8 cellular contexts compared by ENCODE assay signal in the genomic region with DNA sequence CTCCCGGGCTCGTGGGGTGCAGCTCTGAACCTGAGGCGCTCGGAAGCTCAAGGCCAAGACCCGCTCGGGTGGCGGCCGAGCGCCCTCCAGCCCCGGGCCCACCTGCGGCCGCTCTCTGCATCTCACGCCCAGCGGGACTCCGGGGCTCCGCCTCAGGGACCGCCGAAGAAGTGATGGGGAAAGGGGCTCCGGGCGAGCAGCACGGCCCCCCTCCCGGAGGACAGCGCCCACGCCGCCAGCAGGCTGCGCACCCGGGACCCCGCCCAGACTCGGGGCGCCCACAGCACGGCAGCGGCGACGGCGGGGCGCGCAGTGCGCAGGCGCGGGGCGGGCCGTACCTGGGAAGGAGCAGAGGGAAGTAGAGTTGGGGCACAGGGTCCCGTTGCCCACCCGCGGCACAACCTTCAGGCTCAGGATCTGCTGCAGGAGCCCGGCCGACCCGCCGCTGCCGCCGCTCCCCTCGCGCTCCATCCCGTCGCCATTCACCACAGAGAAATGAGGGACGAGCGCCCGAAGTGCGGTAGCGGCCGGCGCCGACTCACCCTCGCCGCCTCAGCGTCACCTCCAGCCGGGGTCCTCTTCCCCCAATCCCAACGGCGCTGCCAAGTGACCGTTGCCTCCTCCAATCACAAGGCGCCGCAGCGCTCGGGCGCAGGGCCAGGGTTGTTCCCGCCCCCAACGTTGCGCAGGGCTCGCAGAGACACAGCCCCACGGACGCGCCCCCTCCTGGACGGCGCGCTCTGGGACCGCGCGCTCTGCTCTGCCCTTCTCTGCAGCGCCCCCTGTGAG. TPM values are rescaled to one million over a fixed set of nuclear protein-coding genes. Genes with fewer than 3 reads are reported as not detected.
DNase-seq lines count a peak whose midpoint lies in the region; ATAC-seq and TF ChIP-seq lines count a peak whose summit lies in the region.

A gene with protein sequence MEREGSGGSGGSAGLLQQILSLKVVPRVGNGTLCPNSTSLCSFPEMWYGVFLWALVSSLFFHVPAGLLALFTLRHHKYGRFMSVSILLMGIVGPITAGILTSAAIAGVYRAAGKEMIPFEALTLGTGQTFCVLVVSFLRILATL (minus strand): TSS at position 560 of the 789 bp plus-strand sequence. CDS start 89 bp downstream, at position 471.

- H3K4me3 ChIP-seq in PC-9, result peak within 1 kb of the TSS; percentile 61
- peak within 1 kb of the TSS; percentile 91 for H3K4me3 ChIP-seq in epithelial cell of proximal tubule (ENCODE audit: low read depth, low read length)
- peak within 1 kb of the TSS; percentile 82 to 98 for H3K4me3 ChIP-seq in mucosa of rectum (ENCODE audit: low read length in 2 of 2)

- in situ Hi-C loops in KBM-7 (cut with MboI; ENCODE audit: low pct_unique_long_range_greater_than_20kb, low sequenced_read_pairs), result no loop called here

- H3F3A ChIP-seq in PC-9 (ENCODE audit: insufficient read depth, low read depth), result peaks cover 5% of the 10 kb centered on the region; the same call in 1 of the 2 replicates

- TF ChIP-seq CTCF in PC-9 (conservative IDR thresholded peaks at IDR 0.05) (peak; percentile 100), epithelial cell of proximal tubule (conservative IDR thresholded peaks at IDR 0.05; ENCODE audit: low read depth, low read length) (peak; percentile 100)

- peak within 1 kb of the TSS; percentile 90 for H2AFZ ChIP-seq in PC-9

- DNase-seq in DMS79 treated with DMSO at 0.1 percent for 48 hours (lab: John Stamatoyannopoulos, UW) (peak; percentile 74), KBM-7 (peak; percentile 100), PC-9 (peak; percentile 91 to 99), epithelial cell of proximal tubule (ENCODE audit: low read depth) (peak; percentile 69)
- DNase-seq in activated T-cell treated with anti-CD3 and anti-CD28 coated beads, Interleukin-2, amount 50 U/mL, for 1 hour, result peak; percentile 99
- peak; percentile 99 for DNase-seq in stimulated activated CD8-positive, alpha-beta memory T cell treated with anti-CD3 and anti-CD28 coated beads, Interleukin-4, amount 100 ng/mL, for 48 hours

- H3K4me1 ChIP-seq in PC-9 (replicated peaks; ENCODE audit: insufficient read depth) (peaks cover 18% of the 10 kb centered on the region), mucosa of rectum (ENCODE audit: control insufficient read depth in 2 of 2, insufficient read depth in 2 of 2, low read length in 2 of 2) (peaks cover 11 to 26% of the 10 kb centered on the region in 2 donors)

- CTCF ChIA-PET in PC-9 (lab: Charles Lee), result interaction anchor here (0.5 to 1.4 kb wide), 6 partner anchors 24 to 765 kb away, joined by 3 to 10 read pairs (median 4); partner anchors contain the start of genes BCAR1, KARS1 and TERF2IP

- POLR2A ChIA-PET in PC-9 (lab: Charles Lee; ENCODE audit: unreplicated experiment), result interaction anchor here (0.6 to 0.8 kb wide), 2 partner anchors 228 to 731 kb away, joined by 4 to 5 read pairs; no protein-coding TSS in a partner anchor

- peaks cover 25% of the 10 kb centered on the region for H4K20me1 ChIP-seq in PC-9 (ENCODE audit: insufficient read depth)

- peak; percentile 89 for ATAC-seq in GM21717 (IDR thresholded peaks at IDR 0.05; ENCODE audit: unreplicated experiment)

- H3K9me3 ChIP-seq in PC-9 (ENCODE audit: insufficient read depth, low read depth) (no peaks in the 10 kb centered on the region), mucosa of rectum (ENCODE audit: control insufficient read depth in 2 of 2, low read length in 2 of 2) (no peaks in the 10 kb centered on the region)

- H3K4me2 ChIP-seq in PC-9, result peak within 1 kb of the TSS; percentile 83

- H3K79me2 ChIP-seq in PC-9 (ENCODE audit: low read depth), result peaks cover 47% of the 10 kb centered on the region

- peak within 1 kb of the TSS; percentile 45 for H3K27ac ChIP-seq in PC-9
- H3K27ac ChIP-seq in mucosa of rectum (ENCODE audit: low read depth in 2 of 2, low read length in 2 of 2), result peak within 1 kb of the TSS; percentile 98 to 100

- H3K36me3 ChIP-seq in PC-9 (ENCODE audit: low read depth) (0 out of 2 replicates have a peak, but pooled peaks cover 6% of the 10 kb centered on the region), mucosa of rectum (ENCODE audit: control insufficient read depth in 2 of 2, insufficient read depth in 2 of 2, low read length in 2 of 2) (no peaks in the 10 kb centered on the region)

- BruUV-seq in PC-9 (replicated peaks; lab: Mats Ljungman, UMichigan), result TSS peak; percentile 74

- intact Hi-C loops in PC-9 (cut with micrococcal nuclease; ENCODE audit: unreplicated experiment), result loop anchor here (1.0 to 10.0 kb wide), 4 partner anchors 30 to 270 kb away; partner anchors contain the start of gene ADAT1

- no peaks in the 10 kb centered on the region for H3K9me2 ChIP-seq in PC-9 (ENCODE audit: insufficient read depth)

- peak within 1 kb of the TSS; percentile 80 to 96 for H3K9ac ChIP-seq in mucosa of rectum (ENCODE audit: low read depth in 1 of 2, low read length in 2 of 2)

- H3K27me3 ChIP-seq in PC-9 (ENCODE audit: insufficient read depth, low read depth) (no peaks in the 10 kb centered on the region), mucosa of rectum (ENCODE audit: control insufficient read depth in 2 of 2, insufficient read depth in 2 of 2, low read length in 2 of 2) (no peaks in the 10 kb centered on the region)

RNA-seq across cellular contexts. Expression of the gene that starts here (rescaled TPM):
- 31.4 and 31.7 TPM in 2 replicates for total RNA-seq in PC-9 (2021)
- total RNA-seq in epithelial cell of proximal tubule, result 17.1 and 28.8 TPM in 2 replicates

Comparison
In these comparisons a context has a peak if more than half of its experiments do, and no peak if none do; other contexts are left out.
1. Peak in every context shown above with its lines: DNase-seq, ATAC-seq, H3K4me3 ChIP-seq and H3K27ac ChIP-seq.